Comparison of ENCODE assay signal across 40 cellular contexts in the genomic region with DNA sequence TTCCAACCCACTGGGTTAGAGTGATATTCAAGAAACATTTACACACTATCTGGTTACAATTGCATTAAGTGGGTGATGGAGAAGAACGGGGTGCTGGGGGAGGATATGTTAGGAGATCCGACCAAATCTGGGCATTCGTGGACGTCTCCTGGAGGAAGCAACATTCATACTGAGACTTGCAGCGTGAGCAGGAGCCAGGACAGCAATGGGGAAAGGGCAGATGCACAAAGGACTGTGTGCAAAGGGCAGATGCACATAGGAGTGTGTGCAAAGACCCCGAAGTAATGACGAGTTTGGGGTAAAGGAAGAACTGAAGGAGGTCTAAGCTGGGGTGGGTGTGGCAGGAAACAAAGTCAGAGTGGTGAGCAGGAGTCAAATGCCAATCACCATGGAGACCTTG. TPM values are rescaled to one million over a fixed set of nuclear protein-coding genes. Genes with fewer than 3 reads are reported as not detected.
DNase-seq lines count a peak whose midpoint lies in the region; ATAC-seq, FAIRE-seq and TF ChIP-seq lines count a peak whose summit lies in the region.
"Had no signal": no experiment of that assay in that cellular context is flagged by ENCODE, and none has a peak within 500 bp of the region (broad histone marks: within the 10 kb centered on the region; RNA-seq: fewer than 3 reads in every experiment).

No MANE protein-coding gene starts in this region.

- H3K27me3 Mint-ChIP-seq in endothelial cell (ENCODE audit: unreplicated experiment) (peaks cover 6% of the 10 kb centered on the region), neural crest cell (ENCODE audit: low read depth) (peaks cover 73% of the 10 kb centered on the region)
- peaks cover 9% of the 10 kb centered on the region for H3K27me3 Mint-ChIP-seq in activated CD4-positive, alpha-beta memory T cell treated with anti-CD3 and anti-CD28 coated beads, Interleukin-2, amount 10 ng/mL, durations not matched to agents 7 days and 5 days

- H3K27me3 ChIP-seq in right atrium auricular region (no peaks in the 10 kb centered on the region), bronchial epithelial cell (ENCODE audit: control insufficient read depth, insufficient read depth, low read length) (no peaks in the 10 kb centered on the region), dorsolateral prefrontal cortex (peaks cover 0 to 24% (median 0%) of the 10 kb centered on the region in 45 donors)
- H3K27me3 ChIP-seq: BE2C; BLaER1; BLaER1 treated with 17β-estradiol and CSF1 and Interleukin-3, amounts not matched to agents 10 nM and 100 nM had no signal

- peak; percentile 50 for FAIRE-seq in bronchial epithelial cell (lab: Jason Lieb, UNC)
- FAIRE-seq: A204.1, A549, D721Med had no signal

- H3K27ac Mint-ChIP-seq in endothelial cell (ENCODE audit: unreplicated experiment) (no peak overlapping the region), neural crest cell (ENCODE audit: unreplicated experiment) (peak overlapping the region; percentile 22)
- no peak overlapping the region for H3K27ac Mint-ChIP-seq in activated CD4-positive, alpha-beta memory T cell treated with anti-CD3 and anti-CD28 coated beads, Interleukin-2, amount 10 ng/mL, durations not matched to agents 7 days and 5 days
- H3K27ac Mint-ChIP-seq: B cell; CD14-positive monocyte; CD4-positive, alpha-beta memory T cell; CD4-positive, alpha-beta T cell; CD4-positive, CD25-positive, alpha-beta regulatory T cell; CD8-positive, alpha-beta memory T cell; CD8-positive, alpha-beta T cell had no signal

- no peaks in the 10 kb centered on the region for H3K4me1 ChIP-seq in right atrium auricular region
- H3K4me1 ChIP-seq: A549, BE2C, Caco-2 had no signal

- H3K36me3 ChIP-seq in right atrium auricular region, result no peaks in the 10 kb centered on the region
- no peaks in the 10 kb centered on the region for H3K36me3 ChIP-seq in bronchial epithelial cell (ENCODE audit: control insufficient read depth, insufficient read depth, low read length)
- H3K36me3 ChIP-seq: BE2C; BLaER1; BLaER1 treated with 17β-estradiol and CSF1 and Interleukin-3, amounts not matched to agents 10 nM and 100 nM had no signal

- CTCF ChIA-PET in activated CD4-positive, alpha-beta memory T cell treated with anti-CD3 and anti-CD28 coated beads, Interleukin-2, amount 10 ng/mL, durations not matched to agents 7 days and 5 days (lab: Charles Lee), result no interaction called here

- no peaks in the 10 kb centered on the region for H3K9me3 Mint-ChIP-seq in endothelial cell (ENCODE audit: unreplicated experiment)
- no peaks in the 10 kb centered on the region for H3K9me3 Mint-ChIP-seq in neural crest cell
- no peaks in the 10 kb centered on the region for H3K9me3 Mint-ChIP-seq in activated CD4-positive, alpha-beta memory T cell treated with anti-CD3 and anti-CD28 coated beads, Interleukin-2, amount 10 ng/mL, durations not matched to agents 7 days and 5 days
- H3K9me3 Mint-ChIP-seq: CD4-positive, alpha-beta T cell; CD8-positive, alpha-beta memory T cell; CD8-positive, alpha-beta T cell had no signal

- no peaks in the 10 kb centered on the region for H3K9me3 ChIP-seq in right atrium auricular region
- H3K9me3 ChIP-seq: A549; BE2C; BLaER1; BLaER1 treated with 17β-estradiol and CSF1 and Interleukin-3, amounts not matched to agents 10 nM and 100 nM; Caco-2 had no signal

- DNase-seq in right atrium auricular region (ENCODE audit: low spot score) (peak; percentile 42), Right ventricle myocardium superior (no peak), bronchial epithelial cell (ENCODE audit: low read depth) (no peak), endothelial cell (ENCODE audit: low spot score) (no peak), neural crest cell (ENCODE audit: low read depth, low spot score) (no peak), dorsolateral prefrontal cortex (no peak), NOMO-1 treated with dmso at 0.1 percent for 144 hours (lab: John Stamatoyannopoulos, UW; ENCODE audit: unreplicated experiment) (no peak)
- DNase-seq in activated CD4-positive, alpha-beta memory T cell treated with anti-CD3 and anti-CD28 coated beads, Interleukin-2, amount 10 ng/mL, durations not matched to agents 7 days and 5 days, result no peak
- DNase-seq: 8988T; ACHN; AML-193; BE2C; C1 segment of cervical spinal cord; Caco-2; Calu3; CD4-positive, alpha-beta memory T cell; CD4-positive, alpha-beta T cell; CD4-positive, CD25-positive, alpha-beta regulatory T cell; CD8-positive, alpha-beta memory T cell; CD8-positive, alpha-beta T cell; COR-L47; DMS 273 treated with DMSO at 0.1 percent for 48 hours; DMS153; DMS53; DMS79; DMS79 treated with DMSO at 0.1 percent for 48 hours; DND-41; EL had no signal

- H3K4me1 Mint-ChIP-seq in endothelial cell (ENCODE audit: unreplicated experiment) (no peaks in the 10 kb centered on the region), neural crest cell (peaks cover 17% of the 10 kb centered on the region)
- H3K4me1 Mint-ChIP-seq in activated CD4-positive, alpha-beta memory T cell treated with anti-CD3 and anti-CD28 coated beads, Interleukin-2, amount 10 ng/mL, durations not matched to agents 7 days and 5 days, result no peaks in the 10 kb centered on the region
- H3K4me1 Mint-ChIP-seq: B cell; CD14-positive monocyte; CD4-positive, alpha-beta memory T cell; CD4-positive, CD25-positive, alpha-beta regulatory T cell; CD8-positive, alpha-beta memory T cell had no signal

- no peaks in the 10 kb centered on the region for H3K36me3 Mint-ChIP-seq in endothelial cell (ENCODE audit: low read depth, unreplicated experiment)
- no peaks in the 10 kb centered on the region for H3K36me3 Mint-ChIP-seq in neural crest cell (ENCODE audit: low read depth)
- no peaks in the 10 kb centered on the region for H3K36me3 Mint-ChIP-seq in activated CD4-positive, alpha-beta memory T cell treated with anti-CD3 and anti-CD28 coated beads, Interleukin-2, amount 10 ng/mL, durations not matched to agents 7 days and 5 days (ENCODE audit: low read depth)
- H3K36me3 Mint-ChIP-seq: CD14-positive monocyte; CD4-positive, alpha-beta memory T cell; CD4-positive, CD25-positive, alpha-beta regulatory T cell; CD8-positive, alpha-beta memory T cell; CD8-positive, alpha-beta T cell had no signal

- ATAC-seq in Right ventricle myocardium superior (ENCODE audit: poor library complexity), result no peak
- ATAC-seq: A549; CD8-positive, alpha-beta T cell had no signal

- peak overlapping the region; percentile 10 for H3K4me3 Mint-ChIP-seq in endothelial cell (ENCODE audit: unreplicated experiment)
- H3K4me3 Mint-ChIP-seq in neural crest cell, result no peak overlapping the region
- H3K4me3 Mint-ChIP-seq in activated CD4-positive, alpha-beta memory T cell treated with anti-CD3 and anti-CD28 coated beads, Interleukin-2, amount 10 ng/mL, durations not matched to agents 7 days and 5 days, result no peak overlapping the region
- H3K4me3 Mint-ChIP-seq: B cell; CD14-positive monocyte; CD4-positive, alpha-beta memory T cell; CD4-positive, alpha-beta T cell; CD4-positive, CD25-positive, alpha-beta regulatory T cell; CD8-positive, alpha-beta memory T cell; CD8-positive, alpha-beta T cell had no signal

- H3K27ac ChIP-seq in right atrium auricular region, result no peak overlapping the region
- no peak overlapping the region for H3K27ac ChIP-seq in dorsolateral prefrontal cortex
- H3K27ac ChIP-seq: 22Rv1; A549; BLaER1; BLaER1 treated with 17β-estradiol and CSF1 and Interleukin-3, amounts not matched to agents 10 nM and 100 nM; C4-2B had no signal

- no peak for TF ChIP-seq CTCF in right atrium auricular region (IDR thresholded peaks at IDR 0.05)
- TF ChIP-seq CTCF in bronchial epithelial cell (IDR thresholded peaks at IDR 0.05; ENCODE audit: insufficient read depth, low read length, severe bottlenecking), result no peak
- TF ChIP-seq CTCF in endothelial cell (IDR thresholded peaks at IDR 0.05; ENCODE audit: unreplicated experiment), result no peak
- no peak for TF ChIP-seq CTCF in neural crest cell (conservative IDR thresholded peaks at IDR 0.05)
- no peak for TF ChIP-seq CTCF in dorsolateral prefrontal cortex (IDR thresholded peaks at IDR 0.05 in 54 of 56, conservative IDR thresholded peaks at IDR 0.05 in 2 of 56; ENCODE audit: low read depth in 1 of 56, partially characterized antibody in 56 of 56)

- H3K4me3 ChIP-seq in right atrium auricular region (no peak overlapping the region), bronchial epithelial cell (ENCODE audit: low read depth, low read length) (no peak overlapping the region), dorsolateral prefrontal cortex (no peak overlapping the region)
- H3K4me3 ChIP-seq: A549; BLaER1; BLaER1 treated with 17β-estradiol and CSF1 and Interleukin-3, amounts not matched to agents 10 nM and 100 nM had no signal

- intact Hi-C loops in Right ventricle myocardium superior (cut with DNase I), result no loop called here
- intact Hi-C loops in dorsolateral prefrontal cortex (cut with DNase I), result no loop called here

- POLR2A ChIA-PET in activated CD4-positive, alpha-beta memory T cell treated with anti-CD3 and anti-CD28 coated beads, Interleukin-2, amount 10 ng/mL, durations not matched to agents 7 days and 5 days (lab: Charles Lee), result no interaction called here

RNA-seq across cellular contexts. Expression of a gene that starts 16.1 kb away (rescaled TPM):
- under 1 TPM; 0.22 to 0.59 TPM for total RNA-seq in right atrium auricular region
- 0.94 TPM for total RNA-seq in Right ventricle myocardium superior
- total RNA-seq in bronchial epithelial cell, result not detected in 2 replicates
- 0.03 TPM for total RNA-seq in endothelial cell (ENCODE audit: unreplicated experiment)
- 1.3 TPM in 2 replicates for total RNA-seq in neural crest cell
- total RNA-seq in activated CD4-positive, alpha-beta memory T cell treated with anti-CD3 and anti-CD28 coated beads, Interleukin-2, amount 10 ng/mL, durations not matched to agents 7 days and 5 days, result not detected
- 10 to 100 TPM in 6 of 120 experiments, 1 to 10 TPM in 114; 1.7 to 13.0 (median 5.7) TPM for total RNA-seq in dorsolateral prefrontal cortex
- total RNA-seq: A172; A673; B cell; Calu3; CD4-positive, alpha-beta memory T cell; CD4-positive, alpha-beta T cell; CD4-positive, CD25-positive, alpha-beta regulatory T cell; CD8-positive, alpha-beta memory T cell; CD8-positive, alpha-beta T cell; Daoy had no signal
